ENCODE assay signal across 8 cellular contexts in genomic region chr22:31080164-31080847, GRCh38.
DNase-seq lines count a peak whose midpoint lies in the region; ATAC-seq and TF ChIP-seq lines count a peak whose summit lies in the region.

No MANE protein-coding gene starts in this region.

- peaks cover 21% of the 10 kb centered on the region for H3K36me3 ChIP-seq in RWPE2 (ENCODE audit: low read depth)

- peak overlapping the region; percentile 90 for H3K27ac ChIP-seq in RWPE2 (ENCODE audit: poor library complexity, severe bottlenecking)

- ATAC-seq in RWPE2 (ENCODE audit: low read depth), result no peak; the same call in 1 of the 3 replicates
- ATAC-seq in GM19463 (IDR thresholded peaks at IDR 0.05; ENCODE audit: unreplicated experiment), result no peak
- no peak for ATAC-seq in HG02973 (IDR thresholded peaks at IDR 0.05; ENCODE audit: unreplicated experiment)
- no peak for ATAC-seq in GM18505 (IDR thresholded peaks at IDR 0.05; ENCODE audit: unreplicated experiment)

- H3K27me3 ChIP-seq in RWPE2 (ENCODE audit: insufficient read depth, poor library complexity, severe bottlenecking), result no peaks in the 10 kb centered on the region

- H3K9me3 ChIP-seq in RWPE2 (ENCODE audit: severe bottlenecking), result no peaks in the 10 kb centered on the region

- DNase-seq in DMS 273 (lab: John Stamatoyannopoulos, UW; ENCODE audit: unreplicated experiment) (peak; percentile 34), DMS 273 treated with DMSO at 0.1 percent for 48 hours (lab: John Stamatoyannopoulos, UW) (no peak), RWPE2 (ENCODE audit: low spot score) (no peak), fibroblast of pulmonary artery (ENCODE audit: low read depth) (no peak), skeletal muscle cell (ENCODE audit: low read depth) (no peak)

- TF ChIP-seq POLR2A in GM18505 (IDR thresholded peaks at IDR 0.05; ENCODE audit: borderline replicate concordance, extremely low read depth, insufficient read depth, insufficient read length), result no peak

- TF ChIP-seq CTCF in RWPE2 (IDR thresholded peaks at IDR 0.05; ENCODE audit: poor library complexity, severe bottlenecking), result no peak
- TF ChIP-seq CTCF in fibroblast of pulmonary artery (IDR thresholded peaks at IDR 0.05; ENCODE audit: low read length, missing control alignments), result no peak

- peaks cover 21% of the 10 kb centered on the region for H3K4me1 ChIP-seq in RWPE2 (ENCODE audit: insufficient read depth, poor library complexity, severe bottlenecking)

- H3K4me3 ChIP-seq in RWPE2 (ENCODE audit: severe bottlenecking) (peak overlapping the region; percentile 91), fibroblast of pulmonary artery (replicated peaks; ENCODE audit: low read depth, low read length) (peak overlapping the region; percentile 85), skeletal muscle cell (ENCODE audit: low read depth, low read length) (peak overlapping the region; percentile 88)
